In the genomic region with DNA sequence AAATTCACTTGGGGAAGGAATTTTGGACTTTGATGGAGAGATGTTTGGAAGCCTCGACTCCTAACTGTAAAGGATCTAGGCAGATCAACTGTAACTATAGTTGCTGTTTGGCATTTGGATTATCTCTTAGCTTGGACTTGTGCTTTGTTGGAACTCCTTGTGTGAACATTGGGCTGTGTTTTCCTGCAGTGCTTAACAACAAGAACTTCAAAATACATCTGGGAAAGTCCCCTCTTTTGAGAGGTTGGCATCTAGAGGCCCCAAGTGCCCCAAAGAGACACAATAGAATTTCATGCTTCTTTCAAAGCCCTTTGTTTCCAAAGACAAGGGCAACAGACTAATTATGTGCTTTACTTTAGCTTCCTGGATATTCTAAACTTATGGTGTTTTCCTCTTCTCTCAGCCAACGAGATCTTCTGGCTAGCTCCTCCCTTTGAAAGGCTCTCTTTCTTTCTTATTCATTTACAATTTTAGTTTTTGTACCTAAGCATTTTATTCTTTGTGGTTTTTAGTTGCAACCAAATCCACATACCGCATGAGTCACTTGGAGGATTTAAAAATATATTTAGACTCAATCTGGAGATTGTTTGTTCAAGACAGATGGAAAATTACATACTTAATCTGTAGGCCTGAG, we compare ENCODE assay signal across 12 cellular contexts. TPM values are rescaled to one million over a fixed set of nuclear protein-coding genes. Genes with fewer than 3 reads are reported as not detected.
DNase-seq lines count a peak whose midpoint lies in the region; ATAC-seq, FAIRE-seq and TF ChIP-seq lines count a peak whose summit lies in the region.
"Had no signal": no experiment of that assay in that cellular context is flagged by ENCODE, and none has a peak within 500 bp of the region (broad histone marks: within the 10 kb centered on the region; RNA-seq: fewer than 3 reads in every experiment).

No MANE protein-coding gene starts in this region.

- H3K18ac ChIP-seq in H9 (ENCODE audit: insufficient read length, low read depth, low read length): no peak overlapping the region

- no peak overlapping the region for H3K14ac ChIP-seq in H9 (ENCODE audit: insufficient read depth, low read length)

- H3K4me3 Mint-ChIP-seq in HFFc6 (peak overlapping the region; percentile 62), astrocyte (ENCODE audit: unreplicated experiment) (no peak overlapping the region), H9 (no peak overlapping the region)
- H3K4me3 Mint-ChIP-seq: activated CD4-positive, alpha-beta T cell treated with anti-CD3 and anti-CD28 coated beads for 36 hours had no signal

- H2BK20ac ChIP-seq in H9 (ENCODE audit: low read depth, low read length, poor library complexity, severe bottlenecking): no peak overlapping the region

- H2AK5ac ChIP-seq in H9 (ENCODE audit: insufficient read length, low read length): no peak overlapping the region

- H3K4me2 ChIP-seq in astrocyte (ENCODE audit: low read length) (peak overlapping the region; percentile 51), H9 (ENCODE audit: insufficient read depth, insufficient read length, low read length) (no peak overlapping the region)

- peak overlapping the region; percentile 49 for H3K27ac ChIP-seq in ACC112 (ENCODE audit: low read depth, low read length)
- peak overlapping the region; percentile 59 for H3K27ac ChIP-seq in astrocyte (ENCODE audit: low read depth, low read length)
- H3K27ac ChIP-seq in foreskin keratinocyte: no peak overlapping the region
- H3K27ac ChIP-seq in aorta (ENCODE audit: low read depth in 1 of 2, low read length in 2 of 2): no peak overlapping the region
- no peak overlapping the region for H3K27ac ChIP-seq in H9 (ENCODE audit: insufficient read length, low read depth, low read length)
- H3K27ac ChIP-seq: SK-N-MC, transverse colon had no signal

- H3K4ac ChIP-seq in H9 (ENCODE audit: low read depth, low read length): no peak overlapping the region

- no peak overlapping the region for H2BK120ac ChIP-seq in H9 (ENCODE audit: low read depth, low read length, poor library complexity, severe bottlenecking)

- no peak for FAIRE-seq in astrocyte (lab: Jason Lieb, UNC)

- H2BK15ac ChIP-seq in H9 (ENCODE audit: low read depth, low read length): no peak overlapping the region

- H4K20me1 ChIP-seq in astrocyte (ENCODE audit: insufficient read depth, low read length) (no peaks in the 10 kb centered on the region), H9 (ENCODE audit: control insufficient read depth, insufficient read depth, insufficient read length) (no peaks in the 10 kb centered on the region)

- peaks cover 9% of the 10 kb centered on the region for H3K9me3 Mint-ChIP-seq in HFFc6
- peaks cover 6% of the 10 kb centered on the region for H3K9me3 Mint-ChIP-seq in astrocyte (ENCODE audit: unreplicated experiment)
- H3K9me3 Mint-ChIP-seq in H9: peaks cover 14 to 16% of the 10 kb centered on the region in 2 experiments

- H3K36me3 ChIP-seq in ACC112 (ENCODE audit: insufficient read depth, low read length): no peaks in the 10 kb centered on the region
- H3K36me3 ChIP-seq in astrocyte (ENCODE audit: insufficient read depth, low read length): no peaks in the 10 kb centered on the region
- H3K36me3 ChIP-seq in aorta (ENCODE audit: control insufficient read depth in 1 of 2, insufficient read depth in 2 of 2, low read length in 1 of 2): no peaks in the 10 kb centered on the region
- H3K36me3 ChIP-seq: transverse colon had no signal

- peak; percentile 64 for DNase-seq in HFFc6
- peak; percentile 75 for DNase-seq in astrocyte (ENCODE audit: low read depth)
- peak in 1 of 2 donors; percentile 43 for DNase-seq in foreskin keratinocyte
- no peak for DNase-seq in aorta
- DNase-seq in stimulated activated CD4-positive, alpha-beta T cell treated with anti-CD3 and anti-CD28 coated beads, Interleukin-12 subunit alpha, Interleukin-12 subunit beta, amount 100 ng/mL, for 4 hours: no peak
- DNase-seq in H9: no peak
- DNase-seq: activated CD4-positive, alpha-beta T cell treated with anti-CD3 and anti-CD28 coated beads for 36 hours; transverse colon had no signal

- H3K23ac ChIP-seq in H9 (ENCODE audit: insufficient read length, low read depth, low read length): no peak overlapping the region

- no peak for TF ChIP-seq CTCF in HFFc6 (IDR thresholded peaks at IDR 0.05)
- no peak for TF ChIP-seq CTCF in astrocyte (IDR thresholded peaks at IDR 0.05; ENCODE audit: insufficient read depth, low read depth, low read length)
- no peak for TF ChIP-seq CTCF in foreskin keratinocyte (conservative IDR thresholded peaks at IDR 0.05)
- TF ChIP-seq CTCF in H9 (conservative IDR thresholded peaks at IDR 0.05): no peak

- H3K79me2 ChIP-seq in ACC112 (ENCODE audit: control insufficient read depth, insufficient read depth, low read length, unreplicated experiment) (no peaks in the 10 kb centered on the region), astrocyte (ENCODE audit: insufficient read depth, low read length) (no peaks in the 10 kb centered on the region), H9 (ENCODE audit: insufficient read depth, low read length) (no peaks in the 10 kb centered on the region)

- H2BK12ac ChIP-seq in H9 (ENCODE audit: insufficient read length, low read depth, low read length): no peak overlapping the region

- H3K9me3 ChIP-seq in astrocyte (ENCODE audit: insufficient read depth, low read depth, low read length) (no peaks in the 10 kb centered on the region), aorta (ENCODE audit: control insufficient read depth, low read length) (no peaks in the 10 kb centered on the region), H9 (ENCODE audit: control insufficient read depth, low read depth, low read length) (no peaks in the 10 kb centered on the region)
- H3K9me3 ChIP-seq: transverse colon had no signal

- H3K23me2 ChIP-seq in H9 (ENCODE audit: insufficient read length, low read depth, low read length, poor library complexity, severe bottlenecking): no peaks in the 10 kb centered on the region

- 40 to 41% methylated on average over 3 of the region's 3 CpGs for WGBS in aorta, 2 donors
- no CpG with 5 or more reads among the region's 3 CpGs for WGBS in H9 (ENCODE audit: extremely low coverage, insufficient read length, low lambda C conversion rate)

- no peak overlapping the region for H2AFZ ChIP-seq in ACC112 (ENCODE audit: low read length, unreplicated experiment)
- peak overlapping the region; percentile 11 for H2AFZ ChIP-seq in astrocyte (ENCODE audit: low read depth, low read length)
- H2AFZ ChIP-seq in H9 (ENCODE audit: low read length): no peak overlapping the region

- no peak overlapping the region for H3T11ph ChIP-seq in H9 (ENCODE audit: low read length)

- H4K8ac ChIP-seq in H9 (replicated peaks; ENCODE audit: insufficient read length, low read depth, low read length): no peak overlapping the region

- peak; percentile 41 for ATAC-seq in foreskin keratinocyte
- ATAC-seq in aorta (ENCODE audit: low FRiP score): no peak
- ATAC-seq in HG02870 (IDR thresholded peaks at IDR 0.05; ENCODE audit: unreplicated experiment): no peak
- ATAC-seq: activated CD4-positive, alpha-beta T cell treated with anti-CD3 and anti-CD28 coated beads for 36 hours; HCT116 had no signal

- H3K27me3 ChIP-seq in ACC112 (ENCODE audit: insufficient read depth, low read length): no peaks in the 10 kb centered on the region
- H3K27me3 ChIP-seq in astrocyte (ENCODE audit: insufficient read depth, low read length): no peaks in the 10 kb centered on the region
- H3K27me3 ChIP-seq in foreskin keratinocyte: no peaks in the 10 kb centered on the region
- H3K27me3 ChIP-seq in aorta (ENCODE audit: control insufficient read depth in 1 of 2, insufficient read depth in 2 of 2, low read length in 1 of 2): no peaks in the 10 kb centered on the region
- H3K27me3 ChIP-seq in H9 (ENCODE audit: insufficient read depth, low read length): no peaks in the 10 kb centered on the region
- H3K27me3 ChIP-seq: transverse colon had no signal

- no peaks in the 10 kb centered on the region for H3K79me1 ChIP-seq in H9 (ENCODE audit: insufficient read depth, low read depth, low read length, poor library complexity, severe bottlenecking)

- H2BK5ac ChIP-seq in H9 (ENCODE audit: insufficient read length, low read length): no peak overlapping the region

- no peak overlapping the region for H4K5ac ChIP-seq in H9 (ENCODE audit: insufficient read length, low read depth, low read length)

- no peak overlapping the region for H3K4me3 ChIP-seq in ACC112 (ENCODE audit: low read depth, low read length)
- no peak overlapping the region for H3K4me3 ChIP-seq in astrocyte (ENCODE audit: insufficient read depth, low read depth, low read length)
- no peak overlapping the region for H3K4me3 ChIP-seq in aorta (ENCODE audit: low read length in 2 of 2)
- H3K4me3 ChIP-seq: SK-N-MC, transverse colon had no signal

- H3K27ac Mint-ChIP-seq in HFFc6: peak overlapping the region; percentile 88
- H3K27ac Mint-ChIP-seq in astrocyte (ENCODE audit: unreplicated experiment): no peak overlapping the region
- peak overlapping the region in 1 of 3 experiments; percentile 85; a peak in 3 of 7 replicates for H3K27ac Mint-ChIP-seq in H9
- H3K27ac Mint-ChIP-seq: activated CD4-positive, alpha-beta T cell treated with anti-CD3 and anti-CD28 coated beads for 36 hours had no signal

- H3K4me1 Mint-ChIP-seq in HFFc6 (ENCODE audit: low read depth) (peaks cover 46% of the 10 kb centered on the region), astrocyte (ENCODE audit: low read depth, unreplicated experiment) (peaks cover 7% of the 10 kb centered on the region), H9 (peaks cover 30 to 31% of the 10 kb centered on the region in 2 experiments)

- H3K36me3 Mint-ChIP-seq in HFFc6 (ENCODE audit: low read depth) (peaks cover 2% of the 10 kb centered on the region; the same call in 1 of the 2 replicates), astrocyte (ENCODE audit: low read depth, unreplicated experiment) (peaks cover 2% of the 10 kb centered on the region), H9 (ENCODE audit: insufficient read depth in 1 of 3, low read depth in 3 of 3) (peaks cover 4 to 27% (median 8%) of the 10 kb centered on the region in 3 experiments; a peak in 5 of 7 replicates)

- no peaks in the 10 kb centered on the region; the same call in 1 of the 2 replicates for H3K27me3 Mint-ChIP-seq in HFFc6 (ENCODE audit: insufficient read depth)
- H3K27me3 Mint-ChIP-seq in astrocyte (ENCODE audit: low read depth, unreplicated experiment): no peaks in the 10 kb centered on the region
- peaks cover 4% of the 10 kb centered on the region for H3K27me3 Mint-ChIP-seq in H9 (ENCODE audit: low read depth)

- intact Hi-C loops in aorta (cut with DNase I): no loop called here

- no peak overlapping the region for H3K56ac ChIP-seq in H9 (ENCODE audit: insufficient read length, low read depth, low read length)

- H4K91ac ChIP-seq in H9 (ENCODE audit: insufficient read length, low read depth, low read length): no peak overlapping the region

- H3K4me1 ChIP-seq in ACC112 (ENCODE audit: control insufficient read depth, insufficient read depth, low read length, unreplicated experiment) (peaks cover 14% of the 10 kb centered on the region), astrocyte (ENCODE audit: insufficient read depth, low read length) (peaks cover 16% of the 10 kb centered on the region), foreskin keratinocyte (peaks cover 7% of the 10 kb centered on the region), aorta (ENCODE audit: control insufficient read depth in 1 of 2, insufficient read depth in 2 of 2, low read length in 2 of 2) (peaks cover 0 to 5% of the 10 kb centered on the region in 2 donors), H9 (ENCODE audit: insufficient read depth, low read length) (no peaks in the 10 kb centered on the region; the same call in 1 of the 2 replicates)
- H3K4me1 ChIP-seq: transverse colon had no signal

- peak overlapping the region; percentile 1 for H3K9ac ChIP-seq in astrocyte (ENCODE audit: low read length)
- H3K9ac ChIP-seq in H9 (ENCODE audit: extremely low read depth, insufficient read length, low read length): no peak overlapping the region

RNA-seq across cellular contexts. Expression of a gene that starts 11.6 kb away (rescaled TPM):
- under 1 TPM in 5 of 6 experiments, not detected in 1; 0.02 to 0.08 (median 0.05) TPM for total RNA-seq in HFFc6 (2021; fragmentation: NEBNext Ultra II Directional; extraction: Animal tissue kit (Norgen Biotek cat#: 25700))
- total RNA-seq in astrocyte (0.34 and 0.38 TPM in 2 replicates), foreskin keratinocyte (0.31 and 0.71 TPM in 2 replicates), aorta (under 1 TPM; 0.06 to 0.12 TPM), H9 (2021) (0.11 TPM in 2 replicates)
- polyA plus RNA-seq in foreskin keratinocyte (0.22 and 0.23 TPM in 2 replicates), aorta (not detected)
- total RNA-seq: activated CD4-positive, alpha-beta T cell treated with anti-CD3 and anti-CD28 coated beads for 36 hours had no signal

Comparison
In these comparisons a context has a peak if more than half of its experiments do, and no peak if none do; other contexts are left out.
1. H3K27ac ChIP-seq: peak in ACC112 (single experiment) and astrocyte (single experiment); none in foreskin keratinocyte (single experiment), aorta (0 of 2) and H9 (single experiment).
2. DNase-seq: peak in HFFc6 (single experiment) and astrocyte (single experiment); none in aorta (0 of 2), stimulated activated CD4-positive, alpha-beta T cell treated with anti-CD3 and anti-CD28 coated beads, Interleukin-12 subunit alpha, Interleukin-12 subunit beta, amount 100 ng/mL, for 4 hours (single experiment) and H9 (single experiment).